Comparison of ENCODE assay signal across 27 cellular contexts in genomic region chr6:21230536-21230935, GRCh38.
"Had no signal": no experiment of that assay in that cellular context is flagged by ENCODE, and none has a peak within 500 bp of the region (broad histone marks: within the 10 kb centered on the region; RNA-seq: fewer than 3 reads in every experiment).

No MANE protein-coding gene starts in this region.

- H3K4me3 Mint-ChIP-seq: effector memory CD8-positive, alpha-beta T cell; immature natural killer cell; memory B cell; natural killer cell; stimulated activated naive CD8-positive, alpha-beta T cell treated with anti-CD3 and anti-CD28 coated beads, Interleukin-15, amount 100 ng/mL, for 72 hours had no signal

- ATAC-seq: effector memory CD8-positive, alpha-beta T cell; esophagus mucosa; left ventricle myocardium superior; lower lobe of right lung; natural killer cell; sciatic nerve; stimulated activated naive CD8-positive, alpha-beta T cell treated with anti-CD3 and anti-CD28 coated beads, Interleukin-15, amount 100 ng/mL, for 72 hours; upper lobe of right lung had no signal

- H3K4me2 ChIP-seq: smooth muscle cell had no signal

- H2AFZ ChIP-seq: parathyroid adenoma had no signal

- H3K36me3 ChIP-seq: neutrophil, prostate gland, upper lobe of right lung, uterus had no signal

- H3K27ac Mint-ChIP-seq: effector memory CD8-positive, alpha-beta T cell; memory B cell; natural killer cell had no signal

- H3K4me3 ChIP-seq: lower lobe of right lung, prostate gland, right atrium auricular region, smooth muscle cell, suprapubic skin, transverse colon, upper lobe of right lung, uterus had no signal

- H3K27me3 ChIP-seq: neutrophil, right atrium auricular region, suprapubic skin, transverse colon, upper lobe of right lung, uterus had no signal

- H3K4me1 ChIP-seq: lower lobe of right lung, parathyroid adenoma, prostate gland, right atrium auricular region, suprapubic skin, transverse colon, upper lobe of right lung, uterus had no signal

- H3K79me2 ChIP-seq: parathyroid adenoma had no signal

- H3K27me3 Mint-ChIP-seq: effector memory CD8-positive, alpha-beta T cell; memory B cell; stimulated activated naive CD8-positive, alpha-beta T cell treated with anti-CD3 and anti-CD28 coated beads, Interleukin-15, amount 100 ng/mL, for 72 hours had no signal

- H3K27ac ChIP-seq: lower lobe of right lung, neutrophil, parathyroid adenoma, prostate gland, right atrium auricular region, suprapubic skin, transverse colon, upper lobe of right lung, uterus had no signal

- H3K4me1 Mint-ChIP-seq: immature natural killer cell, memory B cell had no signal

- DNase-seq: cortex of kidney; effector memory CD8-positive, alpha-beta T cell; foreskin melanocyte; hypothalamus; immature natural killer cell; islet precursor cell; left ventricle myocardium superior; lower lobe of right lung; natural killer cell; stimulated activated CD4-positive, alpha-beta T cell treated with anti-CD3 and anti-CD28 coated beads, Interleukin-12 subunit alpha, Interleukin-12 subunit beta, amount 100 ng/mL, for 4 hours; stimulated activated CD4-positive, alpha-beta T cell treated with anti-CD3 and anti-CD28 coated beads, Interleukin-1b, Interleukin-23, amount 100 ng/mL, for 48 hours; stimulated activated CD4-positive, alpha-beta T cell treated with anti-CD3 and anti-CD28 coated beads, Interleukin-4, amount 100 ng/mL, for 1 hour; stimulated activated CD8-positive, alpha-beta memory T cell treated with anti-CD3 and anti-CD28 coated beads, Interleukin-4, amount 100 ng/mL, for 48 hours; stimulated activated naive CD4-positive, alpha-beta T cell; stimulated activated naive CD8-positive, alpha-beta T cell treated with anti-CD3 and anti-CD28 coated beads, Interleukin-15, amount 100 ng/mL, for 72 hours; transverse colon; upper lobe of right lung; uterus had no signal
